Comparison of ENCODE assay signal across 1 cellular context in genomic region chr14:56875104-56875675, GRCh38.
TF ChIP-seq lines count a peak whose summit lies in the region.

No MANE protein-coding gene starts in this region.

TF ChIP-seq in K562, 482 proteins besides CTCF, POLR2A, EP300 and RAD21:
- TF ChIP-seq, protein P1, sequence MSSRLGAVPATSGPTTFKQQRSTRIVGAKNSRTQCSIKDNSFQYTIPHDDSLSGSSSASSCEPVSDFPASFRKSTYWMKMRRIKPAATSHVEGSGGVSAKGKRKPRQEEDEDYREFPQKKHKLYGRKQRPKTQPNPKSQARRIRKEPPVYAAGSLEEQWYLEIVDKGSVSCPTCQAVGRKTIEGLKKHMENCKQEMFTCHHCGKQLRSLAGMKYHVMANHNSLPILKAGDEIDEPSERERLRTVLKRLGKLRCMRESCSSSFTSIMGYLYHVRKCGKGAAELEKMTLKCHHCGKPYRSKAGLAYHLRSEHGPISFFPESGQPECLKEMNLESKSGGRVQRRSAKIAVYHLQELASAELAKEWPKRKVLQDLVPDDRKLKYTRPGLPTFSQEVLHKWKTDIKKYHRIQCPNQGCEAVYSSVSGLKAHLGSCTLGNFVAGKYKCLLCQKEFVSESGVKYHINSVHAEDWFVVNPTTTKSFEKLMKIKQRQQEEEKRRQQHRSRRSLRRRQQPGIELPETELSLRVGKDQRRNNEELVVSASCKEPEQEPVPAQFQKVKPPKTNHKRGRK (tag; IDR thresholded peaks at IDR 0.05): peak; percentile 93
- TF ChIP-seq BDP1 (IDR thresholded peaks at IDR 0.05; ENCODE audit: insufficient read depth, insufficient read length) (no peak), POLR2H (tag; IDR thresholded peaks at IDR 0.05; ENCODE audit: low read depth) (no peak), RB1 (IDR thresholded peaks at IDR 0.05; ENCODE audit: low read depth) (no peak), ATF2 (CRISPR knock-in tag; IDR thresholded peaks at IDR 0.05) (no peak), ZNF143 (CRISPR knock-in tag; IDR thresholded peaks at IDR 0.05) (no peak), FOXK1 (CRISPR knock-in tag; IDR thresholded peaks at IDR 0.05; ENCODE audit: borderline replicate concordance) (no peak), TSC22D4 (tag; IDR thresholded peaks at IDR 0.05) (no peak)
